ENCODE assay signal across 15 cellular contexts in the genomic region with DNA sequence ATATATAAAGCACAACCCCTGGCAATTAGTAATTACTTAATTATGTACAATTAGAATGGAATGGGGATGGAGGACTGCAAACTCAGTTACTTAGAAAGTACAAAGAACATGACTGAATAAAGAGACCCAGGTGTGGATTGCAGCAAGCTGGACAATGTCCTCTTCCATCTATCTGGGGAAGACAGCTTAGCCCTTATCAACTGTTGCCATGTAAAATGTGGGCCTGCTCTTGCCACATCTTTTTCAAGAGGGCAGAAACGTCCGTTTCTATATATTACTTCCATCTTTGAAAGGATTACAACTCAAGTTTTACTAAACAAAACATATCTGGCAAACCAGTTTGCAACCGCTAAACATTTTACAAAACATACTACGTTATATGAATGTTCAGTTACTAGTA.
"Had no signal": no experiment of that assay in that cellular context is flagged by ENCODE, and none has a peak within 500 bp of the region (broad histone marks: within the 10 kb centered on the region; RNA-seq: fewer than 3 reads in every experiment).

No MANE protein-coding gene starts in this region.

- H3K4me3 ChIP-seq: transverse colon had no signal

- H3K9me3 ChIP-seq: transverse colon had no signal

- H3K27ac ChIP-seq: transverse colon had no signal

- H3K9me3 Mint-ChIP-seq: activated CD4-positive, alpha-beta memory T cell treated with anti-CD3 and anti-CD28 coated beads for 36 hours; activated T-cell treated with anti-CD3 and anti-CD28 coated beads, Interleukin-2, amount 50 U/mL, for 72 hours; natural killer cell had no signal

- H3K27ac Mint-ChIP-seq: activated CD4-positive, alpha-beta memory T cell treated with anti-CD3 and anti-CD28 coated beads for 36 hours; activated naive CD8-positive, alpha-beta T cell treated with anti-CD3 and anti-CD28 coated beads for 36 hours; progenitor cell of endocrine pancreas had no signal

- H3K36me3 Mint-ChIP-seq: natural killer cell had no signal

- DNase-seq: activated CD4-positive, alpha-beta memory T cell treated with anti-CD3 and anti-CD28 coated beads for 36 hours; activated CD4-positive, alpha-beta T cell treated with anti-CD3 and anti-CD28 coated beads for 1 hour; activated gamma-delta T cell treated with Interleukin-2 at 50 U/mL for 16 hours; activated naive CD8-positive, alpha-beta T cell treated with anti-CD3 and anti-CD28 coated beads for 36 hours; activated T-cell treated with anti-CD3 and anti-CD28 coated beads, Interleukin-2, amount 50 U/mL, for 72 hours; anterior cingulate cortex; mammary epithelial cell; natural killer cell; nucleus accumbens; right cardiac atrium; stimulated activated CD4-positive, alpha-beta T cell treated with anti-CD3 and anti-CD28 coated beads, Interleukin-1b, Interleukin-23, amount 100 ng/mL, for 48 hours; stimulated activated naive B cell treated with anti-CD40 and anti-IgM and Interleukin-4, amounts not matched to agents 10 μg/mL and 1 μg/mL and 100 μg/mL, for 72 hours; T-helper 1 cell; transverse colon had no signal

- H3K4me3 Mint-ChIP-seq: activated CD4-positive, alpha-beta memory T cell treated with anti-CD3 and anti-CD28 coated beads for 36 hours; activated naive CD8-positive, alpha-beta T cell treated with anti-CD3 and anti-CD28 coated beads for 36 hours; activated T-cell treated with anti-CD3 and anti-CD28 coated beads, Interleukin-2, amount 50 U/mL, for 72 hours; stimulated activated naive B cell treated with anti-CD40 and anti-IgM and Interleukin-4, amounts not matched to agents 10 μg/mL and 1 μg/mL and 100 μg/mL, for 72 hours had no signal

- H3K27me3 ChIP-seq: transverse colon had no signal

- ATAC-seq: activated T-cell treated with anti-CD3 and anti-CD28 coated beads, Interleukin-2, amount 50 U/mL, for 72 hours; natural killer cell; stimulated activated naive B cell treated with anti-CD40 and anti-IgM and Interleukin-4, amounts not matched to agents 10 μg/mL and 1 μg/mL and 100 μg/mL, for 72 hours had no signal
